28 cellular contexts compared by ENCODE assay signal in the genomic region with DNA sequence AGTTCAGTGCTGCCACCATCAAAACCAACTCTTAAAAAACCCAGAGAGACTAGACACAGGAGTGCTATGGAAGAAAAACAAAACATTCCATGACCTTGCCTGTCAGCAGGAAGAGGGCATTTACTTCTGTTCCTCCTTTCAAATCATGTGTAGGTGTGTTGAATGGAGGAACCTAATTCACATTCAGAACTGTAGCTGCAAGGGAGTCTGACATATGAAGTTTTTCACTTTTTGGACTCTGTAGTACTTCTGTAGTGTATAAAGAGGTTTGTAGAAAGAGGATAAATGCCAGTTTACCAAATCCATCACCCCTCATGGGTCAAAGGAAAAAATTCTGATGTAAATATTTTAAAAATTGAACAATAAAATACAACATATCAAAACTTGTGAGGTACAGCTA.
"Had no signal": no experiment of that assay in that cellular context is flagged by ENCODE, and none has a peak within 500 bp of the region (broad histone marks: within the 10 kb centered on the region; RNA-seq: fewer than 3 reads in every experiment).

No MANE protein-coding gene starts in this region.

- H3K36me3 ChIP-seq: neutrophil, pancreas, right lobe of liver, sigmoid colon, stomach, thoracic aorta, thyroid gland, tibial nerve, upper lobe of left lung, vagina had no signal

- H3K4me1 Mint-ChIP-seq: neural crest cell; stimulated activated effector memory CD8-positive, alpha-beta T cell treated with anti-CD3 and anti-CD28 coated beads, Interleukin-12 subunit alpha, Interleukin-12 subunit beta, amount 100 ng/mL, for 72 hours had no signal

- H3K27me3 ChIP-seq: pancreas, right lobe of liver, sigmoid colon, stomach, thyroid gland, tibial nerve, upper lobe of left lung, vagina had no signal

- DNase-seq: naive thymus-derived CD8-positive, alpha-beta T cell; nephron progenitor cell; nucleus accumbens; pancreas; psoas muscle; right cardiac atrium; right lobe of liver; sigmoid colon; small intestine; stimulated activated CD4-positive, alpha-beta T cell treated with anti-CD3 and anti-CD28 coated beads, Interleukin-15, amount 100 ng/mL, for 24 hours; stimulated activated CD4-positive, alpha-beta T cell treated with anti-CD3 and anti-CD28 coated beads, Interleukin-2, amount 100 ng/mL, for 24 hours; stimulated activated CD4-positive, alpha-beta T cell treated with anti-CD3 and anti-CD28 coated beads, Interleukin-2, amount 100 ng/mL, for 48 hours; stimulated activated CD4-positive, alpha-beta T cell treated with anti-CD3 and anti-CD28 coated beads, Interleukin-4, amount 100 ng/mL, for 24 hours; stimulated activated naive B cell treated with anti-CD40 and anti-IgM and Interleukin-4, amounts not matched to agents 10 μg/mL and 1 μg/mL and 100 μg/mL, for 72 hours; stimulated activated naive CD4-positive, alpha-beta T cell treated with Interleukin-2 at 50 U/mL for 16 hours; stomach; thyroid gland; trophoblast cell; upper lobe of left lung had no signal

- H3K27ac ChIP-seq: neutrophil, pancreas, psoas muscle, right lobe of liver, sigmoid colon, stomach, thoracic aorta, thyroid gland, tibial nerve, upper lobe of left lung, vagina had no signal

- FAIRE-seq: small intestine, urothelium cell line had no signal

- H3K36me3 Mint-ChIP-seq: natural killer cell treated with Interleukin-12 subunit alpha and Interleukin-12 subunit beta and Interleukin-15 and Interleukin-18, amount 100 ng/mL, for 72 hours; stimulated activated effector memory CD8-positive, alpha-beta T cell treated with anti-CD3 and anti-CD28 coated beads, Interleukin-12 subunit alpha, Interleukin-12 subunit beta, amount 100 ng/mL, for 72 hours had no signal

- H3K27ac Mint-ChIP-seq: naive thymus-derived CD8-positive, alpha-beta T cell; natural killer cell treated with Interleukin-12 subunit alpha and Interleukin-12 subunit beta and Interleukin-15 and Interleukin-18, amount 100 ng/mL, for 72 hours; nephron progenitor cell; stimulated activated effector memory CD8-positive, alpha-beta T cell treated with anti-CD3 and anti-CD28 coated beads, Interleukin-12 subunit alpha, Interleukin-12 subunit beta, amount 100 ng/mL, for 72 hours; stimulated activated naive B cell treated with anti-CD40 and anti-IgM and Interleukin-4, amounts not matched to agents 10 μg/mL and 1 μg/mL and 100 μg/mL, for 72 hours; stimulated activated naive CD8-positive, alpha-beta T cell treated with anti-CD3 and anti-CD28 coated beads, Interleukin-15, Interleukin-2, amounts not matched to agents 100 ng/mL and 50 ng/mL, for 24 hours had no signal

- H3K4me1 ChIP-seq: pancreas had no signal

- H3K9me3 Mint-ChIP-seq: natural killer cell treated with Interleukin-12 subunit alpha and Interleukin-12 subunit beta and Interleukin-15 and Interleukin-18, amount 100 ng/mL, for 72 hours had no signal

- H3K9me3 ChIP-seq: neutrophil, pancreas, thyroid gland had no signal

- H3K4me3 ChIP-seq: pancreas, psoas muscle, right lobe of liver, sigmoid colon, stomach, thoracic aorta, thyroid gland, tibial nerve, upper lobe of left lung, vagina had no signal

- H3K4me3 Mint-ChIP-seq: naive thymus-derived CD8-positive, alpha-beta T cell; natural killer cell treated with Interleukin-12 subunit alpha and Interleukin-12 subunit beta and Interleukin-15 and Interleukin-18, amount 100 ng/mL, for 72 hours; nephron progenitor cell; neural crest cell; stimulated activated effector memory CD8-positive, alpha-beta T cell treated with anti-CD3 and anti-CD28 coated beads, Interleukin-12 subunit alpha, Interleukin-12 subunit beta, amount 100 ng/mL, for 72 hours; stimulated activated naive B cell treated with anti-CD40 and anti-IgM and Interleukin-4, amounts not matched to agents 10 μg/mL and 1 μg/mL and 100 μg/mL, for 72 hours; stimulated activated naive CD8-positive, alpha-beta T cell treated with anti-CD3 and anti-CD28 coated beads, Interleukin-15, Interleukin-2, amounts not matched to agents 100 ng/mL and 50 ng/mL, for 24 hours had no signal

- ATAC-seq: naive thymus-derived CD8-positive, alpha-beta T cell; natural killer cell treated with Interleukin-12 subunit alpha and Interleukin-12 subunit beta and Interleukin-15 and Interleukin-18, amount 100 ng/mL, for 72 hours; pancreas; psoas muscle; right cardiac atrium; right lobe of liver; stimulated activated effector memory CD8-positive, alpha-beta T cell treated with anti-CD3 and anti-CD28 coated beads, Interleukin-12 subunit alpha, Interleukin-12 subunit beta, amount 100 ng/mL, for 72 hours; stimulated activated naive B cell treated with anti-CD40 and anti-IgM and Interleukin-4, amounts not matched to agents 10 μg/mL and 1 μg/mL and 100 μg/mL, for 72 hours had no signal
